Comparison of ENCODE assay signal across 17 cellular contexts in the genomic region with DNA sequence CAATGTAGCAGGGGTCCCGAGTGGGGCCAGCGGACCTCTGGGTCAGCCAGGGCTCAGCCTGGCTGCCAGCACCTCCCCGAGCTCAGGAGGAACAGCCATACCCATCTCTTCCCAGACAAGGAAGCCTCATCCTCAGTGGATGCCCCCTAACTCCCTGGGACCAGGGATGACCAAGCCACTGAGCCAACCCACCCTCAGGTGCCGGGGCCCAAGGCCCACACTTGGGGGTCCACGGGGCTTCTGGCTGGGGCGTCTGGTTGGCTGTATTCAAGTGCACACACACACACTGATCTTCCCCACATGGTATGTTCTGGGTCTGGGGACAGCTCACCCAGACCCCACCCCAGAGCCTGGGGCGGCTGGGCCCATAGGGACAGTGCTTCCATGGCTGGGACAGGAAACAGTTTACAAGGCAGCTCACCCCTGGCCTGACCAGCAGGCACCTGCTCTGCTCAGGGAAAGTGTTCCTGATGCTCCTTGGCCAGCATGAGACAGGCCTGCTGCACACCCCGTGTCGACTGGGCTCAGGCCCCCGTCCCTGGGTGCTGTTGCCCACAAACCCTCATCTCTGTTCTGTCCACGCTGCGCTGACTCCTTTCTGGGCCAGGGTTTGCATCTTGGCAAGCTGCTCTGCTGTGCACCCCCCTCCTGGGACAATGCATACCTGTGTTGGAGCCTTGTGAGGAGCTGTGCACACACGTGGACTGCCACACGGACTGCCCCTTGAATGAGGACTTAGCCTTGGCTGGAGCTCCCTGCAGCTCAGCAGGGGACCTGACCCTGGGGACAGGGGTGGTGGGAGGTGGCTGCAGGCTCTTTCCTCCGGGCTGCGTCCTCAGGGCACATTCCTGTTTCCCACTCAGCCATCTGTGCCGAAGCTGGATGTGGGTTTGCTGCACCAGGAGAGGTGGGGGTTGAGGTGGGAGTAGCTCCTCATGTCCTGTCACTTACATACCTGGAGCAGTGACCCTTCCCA. TPM values are rescaled to one million over a fixed set of nuclear protein-coding genes. Genes with fewer than 3 reads are reported as not detected.
DNase-seq lines count a peak whose midpoint lies in the region; ATAC-seq, FAIRE-seq and TF ChIP-seq lines count a peak whose summit lies in the region.
"Had no signal": no experiment of that assay in that cellular context is flagged by ENCODE, and none has a peak within 500 bp of the region (broad histone marks: within the 10 kb centered on the region; RNA-seq: fewer than 3 reads in every experiment).

No MANE protein-coding gene starts in this region.

- peaks cover 30% of the 10 kb centered on the region for H3K36me3 Mint-ChIP-seq in stimulated activated memory B cell treated with anti-CD40 and anti-IgM and Interleukin-4, amounts not matched to agents 10 μg/mL and 1 μg/mL and 100 μg/mL, for 72 hours
- H3K36me3 Mint-ChIP-seq: natural killer cell had no signal

- intact Hi-C loops in body of pancreas (cut with DNase I), result loop anchor here (5.0 kb wide), 1 partner anchor 41 kb away; no protein-coding TSS in a partner anchor

- peak overlapping the region; percentile 9 to 62 (median 37) for H3K27ac ChIP-seq in body of pancreas
- H3K27ac ChIP-seq: left lung, right lobe of liver had no signal

- H3K4me3 Mint-ChIP-seq in stimulated activated memory B cell treated with anti-CD40 and anti-IgM and Interleukin-4, amounts not matched to agents 10 μg/mL and 1 μg/mL and 100 μg/mL, for 72 hours, result no peak overlapping the region
- H3K4me3 Mint-ChIP-seq: natural killer cell had no signal

- peak overlapping the region; percentile 73 for H3K27ac Mint-ChIP-seq in stimulated activated memory B cell treated with anti-CD40 and anti-IgM and Interleukin-4, amounts not matched to agents 10 μg/mL and 1 μg/mL and 100 μg/mL, for 72 hours

- DNase-seq in HTR-8/SVneo (ENCODE audit: insufficient read length, low spot score) (no peak), body of pancreas (peak in 1 of 4 donors; percentile 46), left kidney (ENCODE audit: low read depth, low spot score) (peak; percentile 93), cerebellar nuclear complex (lab: John Stamatoyannopoulos, UW) (no peak), GM12892 (ENCODE audit: insufficient read length) (no peak)
- DNase-seq: activated CD4-positive, alpha-beta T cell treated with anti-CD3 and anti-CD28 coated beads, Interleukin-2, amount 50 U/mL, for 1 hour; activated T-cell treated with anti-CD3 and anti-CD28 coated beads, Interleukin-2, amount 50 U/mL, for 48 hours; BE2C; HCEC 1CT; KG1; left lung; natural killer cell; stimulated activated CD4-positive, alpha-beta T cell treated with anti-CD3 and anti-CD28 coated beads, Interleukin-4, amount 100 ng/mL, for 1 hour had no signal

- H3K4me1 ChIP-seq in body of pancreas, result peaks cover 56% of the 10 kb centered on the region

- H3K36me3 ChIP-seq in body of pancreas (replicated peaks in 1 of 2; ENCODE audit: insufficient read depth in 1 of 2, low read depth in 2 of 2), result peaks cover 0 to 9% of the 10 kb centered on the region in 2 donors

- H3K4me3 ChIP-seq in body of pancreas, result no peak overlapping the region
- H3K4me3 ChIP-seq: left lung, right lobe of liver had no signal

- FAIRE-seq in HTR-8/SVneo (lab: Jason Lieb, UNC) (peak; percentile 33), GM12892 (lab: Jason Lieb, UNC) (no peak)
- FAIRE-seq: urothelium cell line had no signal

- no peaks in the 10 kb centered on the region for H3K27me3 ChIP-seq in body of pancreas
- H3K27me3 ChIP-seq: BE2C, left lung, right lobe of liver had no signal

- no peaks in the 10 kb centered on the region for H3K9me3 Mint-ChIP-seq in stimulated activated memory B cell treated with anti-CD40 and anti-IgM and Interleukin-4, amounts not matched to agents 10 μg/mL and 1 μg/mL and 100 μg/mL, for 72 hours
- H3K9me3 Mint-ChIP-seq: natural killer cell had no signal

- H3K27me3 Mint-ChIP-seq in stimulated activated memory B cell treated with anti-CD40 and anti-IgM and Interleukin-4, amounts not matched to agents 10 μg/mL and 1 μg/mL and 100 μg/mL, for 72 hours, result no peaks in the 10 kb centered on the region

- WGBS in body of pancreas, 2 donors, result 59 to 100% methylated on average over 4 to 16 of the region's 17 CpGs

- H3K9me3 ChIP-seq in body of pancreas, result no peaks in the 10 kb centered on the region
- H3K9me3 ChIP-seq: BE2C, left lung, right lobe of liver had no signal

- peaks cover 40% of the 10 kb centered on the region for H3K4me1 Mint-ChIP-seq in stimulated activated memory B cell treated with anti-CD40 and anti-IgM and Interleukin-4, amounts not matched to agents 10 μg/mL and 1 μg/mL and 100 μg/mL, for 72 hours

- TF ChIP-seq POLR2A in body of pancreas (IDR thresholded peaks at IDR 0.05), result no peak
- no peak for TF ChIP-seq POLR2A in GM12892 (IDR thresholded peaks at IDR 0.05; ENCODE audit: low read depth, low read length)

- TF ChIP-seq CTCF in body of pancreas (IDR thresholded peaks at IDR 0.05), result no peak

- ATAC-seq in body of pancreas (peak; percentile 13), GM18909 (IDR thresholded peaks at IDR 0.05; ENCODE audit: poor library complexity, unreplicated experiment) (no peak)
- ATAC-seq in stimulated activated memory B cell treated with anti-CD40 and anti-IgM and Interleukin-4, amounts not matched to agents 10 μg/mL and 1 μg/mL and 100 μg/mL, for 72 hours, result no peak
- ATAC-seq: left lung, natural killer cell, right lobe of liver had no signal

RNA-seq across cellular contexts. Expression of gene RAB11B, which starts 7.9 kb away (rescaled TPM):
- total RNA-seq in body of pancreas, result 10 to 100 TPM; 47.7 to 50.4 TPM
- 19.8 TPM for polyA plus RNA-seq in GM12892 (2012; ENCODE audit: missing spikeins)

RNA-seq across cellular contexts. Expression of gene MARCHF2, which starts 15.1 kb away (rescaled TPM):
- 10 to 100 TPM; 32.9 to 35.9 TPM for total RNA-seq in body of pancreas
- polyA plus RNA-seq in GM12892 (2012; ENCODE audit: missing spikeins), result 10.5 TPM

RNA-seq across cellular contexts. Expression of gene ANGPTL4, which starts 34.1 kb away (rescaled TPM):
- total RNA-seq in body of pancreas, result 100 to 1,000 TPM in 1 of 2 donors, 10 to 100 TPM in 1; 68.7 to 110 TPM
- not detected for polyA plus RNA-seq in GM12892 (2012; ENCODE audit: missing spikeins)
- total RNA-seq: natural killer cell had no signal

RNA-seq across cellular contexts. Expression of gene HNRNPM, which starts 46.7 kb away (rescaled TPM):
- 100 to 1,000 TPM in 1 of 2 donors, 10 to 100 TPM in 1; 64.9 to 146 TPM for total RNA-seq in body of pancreas
- 159 TPM for polyA plus RNA-seq in GM12892 (2012; ENCODE audit: missing spikeins)

RNA-seq across cellular contexts. Expression of gene KANK3, which starts 55.0 kb away (rescaled TPM):
- 10 to 100 TPM in 1 of 2 donors, 1 to 10 TPM in 1; 9.1 to 25.7 TPM for total RNA-seq in body of pancreas
- polyA plus RNA-seq in GM12892 (2012; ENCODE audit: missing spikeins), result not detected
